ENCODE assay signal across 1 cellular context in the genomic region with DNA sequence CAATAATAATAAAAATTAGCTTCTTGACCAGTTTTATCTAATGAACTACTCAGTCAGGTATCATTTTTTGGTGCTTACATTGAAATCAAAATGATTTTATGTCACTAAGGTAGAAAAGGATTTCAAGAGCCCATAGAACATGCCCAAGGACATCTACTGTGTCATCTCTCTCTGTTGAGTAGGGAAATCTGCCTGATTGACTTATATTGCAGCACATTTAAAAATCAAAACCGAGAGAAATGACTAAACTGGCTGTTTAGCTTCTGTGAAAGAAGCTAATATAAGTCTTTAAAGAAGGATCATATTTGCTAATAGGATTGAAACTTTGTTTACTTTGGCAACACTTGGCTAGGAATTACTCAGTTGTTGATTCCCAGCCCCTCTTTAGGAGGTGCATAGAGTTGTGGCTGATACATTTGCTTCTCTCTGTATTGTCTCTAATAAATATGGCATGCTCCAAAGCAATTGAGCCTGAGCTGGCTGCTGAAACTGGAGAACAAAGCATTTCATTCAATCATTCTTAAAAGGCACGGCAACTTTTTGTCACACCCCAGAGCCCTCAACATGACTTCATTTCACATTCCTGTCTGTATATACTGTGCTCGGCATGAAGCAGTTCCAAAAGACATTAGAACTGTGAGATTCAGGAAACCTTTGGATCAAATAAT.
TF ChIP-seq lines count a peak whose summit lies in the region.

No MANE protein-coding gene starts in this region.

TF ChIP-seq in H1, 55 proteins besides CTCF, POLR2A, EP300 and RAD21 (continued from another document):
- no peak for TF ChIP-seq EZH2 (IDR thresholded peaks at IDR 0.05; ENCODE audit: low read depth, low read length, severe bottlenecking)
- no peak for TF ChIP-seq RXRA (IDR thresholded peaks at IDR 0.05; ENCODE audit: insufficient read depth, low read depth, low read length)
- TF ChIP-seq TBP (IDR thresholded peaks at IDR 0.05; ENCODE audit: low read depth, low read length): no peak
- no peak for TF ChIP-seq CTBP2 (IDR thresholded peaks at IDR 0.05; ENCODE audit: borderline replicate concordance, insufficient read depth, insufficient read length, low read length)
TF ChIP-seq in H1: peak in this region for 0.
